9 cellular contexts compared by ENCODE assay signal in genomic region chr12:104276192-104277131, GRCh38. TPM values are rescaled to one million over a fixed set of nuclear protein-coding genes. Genes with fewer than 3 reads are reported as not detected.
A peak's percentile ranks its signal among the peaks of the same experiment; 100 is the strongest.
DNase-seq lines count a peak whose midpoint lies in the region; ATAC-seq, FAIRE-seq and TF ChIP-seq lines count a peak whose summit lies in the region.
"Had no signal": no experiment of that assay in that cellular context is flagged by ENCODE, and none has a peak within 500 bp of the region (broad histone marks: within the 10 kb centered on the region; RNA-seq: fewer than 3 reads in every experiment).

No MANE protein-coding gene starts in this region.

- peak overlapping the region; percentile 100 for H2AFZ ChIP-seq in OCI-LY3 (ENCODE audit: low read depth, low read length)

- intact Hi-C loops in left ventricle myocardium inferior (cut with micrococcal nuclease) = no loop called here

- FAIRE-seq in H54 (lab: Jason Lieb, UNC) = no peak

- H3K9me3 ChIP-seq in OCI-LY3 (ENCODE audit: insufficient read depth, low read length) (no peaks in the 10 kb centered on the region), left ventricle myocardium inferior (replicated peaks) (no peaks in the 10 kb centered on the region)

- H3K4me2 ChIP-seq in OCI-LY3 (ENCODE audit: low read length) = peak overlapping the region; percentile 83

- H3K27ac ChIP-seq in OCI-LY3 (ENCODE audit: low read length) = no peak overlapping the region
- H3K27ac ChIP-seq in left ventricle myocardium inferior (replicated peaks) = no peak overlapping the region

- H3K4me1 Mint-ChIP-seq in activated naive CD4-positive, alpha-beta T cell treated with anti-CD3 and anti-CD28 coated beads, Interleukin-2, amount 10 ng/mL, durations not matched to agents 7 days and 5 days = peaks cover 9% of the 10 kb centered on the region
- H3K4me1 Mint-ChIP-seq: neural crest cell had no signal

- H3K4me1 ChIP-seq in OCI-LY3 (ENCODE audit: low read length) (peaks cover 11% of the 10 kb centered on the region), left ventricle myocardium inferior (no peaks in the 10 kb centered on the region)

- TF ChIP-seq CTCF in OCI-LY3 (IDR thresholded peaks at IDR 0.05; ENCODE audit: low read depth, low read length) = no peak
- TF ChIP-seq CTCF in left ventricle myocardium inferior (IDR thresholded peaks at IDR 0.05; ENCODE audit: borderline replicate concordance) = no peak

- CTCF ChIA-PET in activated naive CD4-positive, alpha-beta T cell treated with anti-CD3 and anti-CD28 coated beads, Interleukin-2, amount 10 ng/mL, durations not matched to agents 7 days and 5 days (lab: Charles Lee) = interaction anchor here (0.7 to 1.2 kb wide), 2 partner anchors 12 to 57 kb away, joined by 3 read pairs; no protein-coding TSS in a partner anchor

- no peak overlapping the region for H3K27ac Mint-ChIP-seq in activated naive CD4-positive, alpha-beta T cell treated with anti-CD3 and anti-CD28 coated beads, Interleukin-2, amount 10 ng/mL, durations not matched to agents 7 days and 5 days
- peak overlapping the region in 1 of 2 donors; percentile 56 for H3K27ac Mint-ChIP-seq in activated naive CD4-positive, alpha-beta T cell treated with anti-CD3 and anti-CD28 coated beads, Interleukin-2, amount 50 U/mL, for 72 hours

- H3K27me3 ChIP-seq in OCI-LY3 (ENCODE audit: low read depth, low read length) (no peaks in the 10 kb centered on the region), left ventricle myocardium inferior (ENCODE audit: low read depth) (no peaks in the 10 kb centered on the region)

- H3K9me3 Mint-ChIP-seq in activated naive CD4-positive, alpha-beta T cell treated with anti-CD3 and anti-CD28 coated beads, Interleukin-2, amount 10 ng/mL, durations not matched to agents 7 days and 5 days = no peaks in the 10 kb centered on the region
- peaks cover 0 to 5% of the 10 kb centered on the region in 2 donors for H3K9me3 Mint-ChIP-seq in activated naive CD4-positive, alpha-beta T cell treated with anti-CD3 and anti-CD28 coated beads, Interleukin-2, amount 50 U/mL, for 72 hours
- H3K9me3 Mint-ChIP-seq: neural crest cell had no signal

- DNase-seq in activated naive CD4-positive, alpha-beta T cell treated with anti-CD3 and anti-CD28 coated beads, Interleukin-2, amount 10 ng/mL, durations not matched to agents 7 days and 5 days = no peak
- DNase-seq in activated naive CD4-positive, alpha-beta T cell treated with anti-CD3 and anti-CD28 coated beads, Interleukin-2, amount 50 U/mL, for 72 hours (ENCODE audit: low spot score in 2 of 2) = no peak
- no peak for DNase-seq in left ventricle myocardium inferior
- no peak for DNase-seq in H54 (ENCODE audit: insufficient read length, low spot score)
- DNase-seq in ecto neural progenitor cell (ENCODE audit: low spot score) = no peak
- no peak for DNase-seq in activated CD4-positive, alpha-beta T cell treated with anti-CD3 and anti-CD28 coated beads, Interleukin-2, amount 50 U/mL, for 1 hour

- H3K9ac ChIP-seq in OCI-LY3 (ENCODE audit: low read length) = peak overlapping the region; percentile 43

- H3K4me3 ChIP-seq in OCI-LY3 (ENCODE audit: low read length) (peak overlapping the region; percentile 70), left ventricle myocardium inferior (peak overlapping the region; percentile 5)

- TF ChIP-seq POLR2A in H54 (IDR thresholded peaks at IDR 0.05; ENCODE audit: low read depth, low read length) = no peak

- no peaks in the 10 kb centered on the region for H3K36me3 ChIP-seq in OCI-LY3 (replicated peaks; ENCODE audit: low read depth, low read length)
- no peaks in the 10 kb centered on the region for H3K36me3 ChIP-seq in left ventricle myocardium inferior

- no peaks in the 10 kb centered on the region for H3K36me3 Mint-ChIP-seq in activated naive CD4-positive, alpha-beta T cell treated with anti-CD3 and anti-CD28 coated beads, Interleukin-2, amount 10 ng/mL, durations not matched to agents 7 days and 5 days
- H3K36me3 Mint-ChIP-seq in activated naive CD4-positive, alpha-beta T cell treated with anti-CD3 and anti-CD28 coated beads, Interleukin-2, amount 50 U/mL, for 72 hours = no peaks in the 10 kb centered on the region

- no peaks in the 10 kb centered on the region for H3K79me2 ChIP-seq in OCI-LY3 (ENCODE audit: low read length)

- no peaks in the 10 kb centered on the region for H4K20me1 ChIP-seq in OCI-LY3 (ENCODE audit: insufficient read depth, low read length)

- no peaks in the 10 kb centered on the region for H3K27me3 Mint-ChIP-seq in activated naive CD4-positive, alpha-beta T cell treated with anti-CD3 and anti-CD28 coated beads, Interleukin-2, amount 10 ng/mL, durations not matched to agents 7 days and 5 days

- no peak for ATAC-seq in activated naive CD4-positive, alpha-beta T cell treated with anti-CD3 and anti-CD28 coated beads, Interleukin-2, amount 50 U/mL, for 72 hours
- peak; percentile 72 for ATAC-seq in HG03432 (IDR thresholded peaks at IDR 0.05; ENCODE audit: unreplicated experiment)

- H3K4me3 Mint-ChIP-seq in activated naive CD4-positive, alpha-beta T cell treated with anti-CD3 and anti-CD28 coated beads, Interleukin-2, amount 10 ng/mL, durations not matched to agents 7 days and 5 days = peak overlapping the region; percentile 51
- H3K4me3 Mint-ChIP-seq: neural crest cell had no signal

RNA-seq across cellular contexts. Expression of gene EID3, which starts 27.1 kb away (rescaled TPM):
- 1 to 10 TPM; 5.4 to 8.2 TPM for total RNA-seq in activated naive CD4-positive, alpha-beta T cell treated with anti-CD3 and anti-CD28 coated beads, Interleukin-2, amount 50 U/mL, for 72 hours
- total RNA-seq in left ventricle myocardium inferior = 0.60 TPM
